Comparison of ENCODE assay signal across 10 cellular contexts in genomic region chr18:69897397-69898108, GRCh38. TPM values are rescaled to one million over a fixed set of nuclear protein-coding genes. Genes with fewer than 3 reads are reported as not detected.
DNase-seq lines count a peak whose midpoint lies in the region; ATAC-seq, FAIRE-seq and TF ChIP-seq lines count a peak whose summit lies in the region.
"Had no signal": no experiment of that assay in that cellular context is flagged by ENCODE, and none has a peak within 500 bp of the region (broad histone marks: within the 10 kb centered on the region; RNA-seq: fewer than 3 reads in every experiment).

No MANE protein-coding gene starts in this region.

- H3K36me3 ChIP-seq in kidney (ENCODE audit: control insufficient read depth in 1 of 2, insufficient read depth in 2 of 2, low read length in 2 of 2): no peaks in the 10 kb centered on the region

- no peak overlapping the region for H3K4me3 ChIP-seq in kidney (ENCODE audit: low read length in 2 of 2)

- H3K27me3 Mint-ChIP-seq in activated CD8-positive, alpha-beta T cell treated with anti-CD3 and anti-CD28 coated beads for 36 hours: no peaks in the 10 kb centered on the region

- FAIRE-seq in kidney (lab: Jason Lieb, UNC): no peak

- peak; percentile 34 for DNase-seq in CD1c-positive myeloid dendritic cell (ENCODE audit: extremely low spot score)
- DNase-seq in activated CD8-positive, alpha-beta T cell treated with anti-CD3 and anti-CD28 coated beads for 36 hours: peak; percentile 68
- DNase-seq in ecto neural progenitor cell (ENCODE audit: low spot score): no peak
- DNase-seq in T-helper 9 cell: no peak
- no peak for DNase-seq in cerebellum (ENCODE audit: low spot score)
- no peak for DNase-seq in kidney
- DNase-seq: NCI-H526 treated with DMSO at 0.1 percent for 48 hours had no signal

- peak overlapping the region; percentile 94 for H3K27ac Mint-ChIP-seq in activated CD8-positive, alpha-beta T cell treated with anti-CD3 and anti-CD28 coated beads for 36 hours

- no peaks in the 10 kb centered on the region for H3K9me3 ChIP-seq in kidney (ENCODE audit: control insufficient read depth in 1 of 2, low read length in 2 of 2)

- peaks cover 6% of the 10 kb centered on the region for H3K9me3 Mint-ChIP-seq in activated CD8-positive, alpha-beta T cell treated with anti-CD3 and anti-CD28 coated beads for 36 hours

- H3K4me1 ChIP-seq in kidney (ENCODE audit: control insufficient read depth in 1 of 2, insufficient read depth in 1 of 2, low read depth in 1 of 2, low read length in 2 of 2): no peaks in the 10 kb centered on the region

- H3K9ac ChIP-seq in kidney (ENCODE audit: low read length in 2 of 2): no peak overlapping the region

- H3K36me3 Mint-ChIP-seq in activated CD8-positive, alpha-beta T cell treated with anti-CD3 and anti-CD28 coated beads for 36 hours (ENCODE audit: low read depth): peaks cover 60% of the 10 kb centered on the region

- H3K4me1 Mint-ChIP-seq in activated CD8-positive, alpha-beta T cell treated with anti-CD3 and anti-CD28 coated beads for 36 hours (ENCODE audit: low read depth): peaks cover 64% of the 10 kb centered on the region

- H3K27ac ChIP-seq in kidney (ENCODE audit: low read depth in 2 of 2, low read length in 2 of 2): no peak overlapping the region
- H3K27ac ChIP-seq: epithelial cell of prostate had no signal

- TF ChIP-seq CTCF in activated CD8-positive, alpha-beta T cell treated with anti-CD3 and anti-CD28 coated beads for 36 hours (IDR thresholded peaks at IDR 0.05): no peak
- TF ChIP-seq CTCF in kidney (IDR thresholded peaks at IDR 0.05; ENCODE audit: borderline replicate concordance, extremely low read depth, insufficient read depth): no peak

- peak overlapping the region; percentile 71 for H3K4me3 Mint-ChIP-seq in activated CD8-positive, alpha-beta T cell treated with anti-CD3 and anti-CD28 coated beads for 36 hours

- CTCF ChIA-PET in activated CD8-positive, alpha-beta T cell treated with anti-CD3 and anti-CD28 coated beads for 36 hours (lab: Charles Lee): interaction anchor here (1.2 to 2.1 kb wide), 3 partner anchors 12 to 47 kb away, joined by 3 to 9 read pairs (median 6); no protein-coding TSS in a partner anchor

- POLR2A ChIA-PET in activated CD8-positive, alpha-beta T cell treated with anti-CD3 and anti-CD28 coated beads for 36 hours (lab: Charles Lee): interaction anchor here (0.8 to 3.4 kb wide), 11 partner anchors 9 to 59 kb away, joined by 3 to 31 read pairs (median 6); no protein-coding TSS in a partner anchor

- ATAC-seq in GM19043 (IDR thresholded peaks at IDR 0.05; ENCODE audit: low read depth, unreplicated experiment) (peak; percentile 34), HG03097 (IDR thresholded peaks at IDR 0.05; ENCODE audit: low FRiP score, unreplicated experiment) (peak; percentile 62)
- peak; percentile 44 for ATAC-seq in activated CD8-positive, alpha-beta T cell treated with anti-CD3 and anti-CD28 coated beads for 36 hours

- intact Hi-C loops in activated CD8-positive, alpha-beta T cell treated with anti-CD3 and anti-CD28 coated beads for 36 hours (cut with micrococcal nuclease): loop anchor here (2.0 kb wide), 1 partner anchor 37 kb away; no protein-coding TSS in a partner anchor
- intact Hi-C loops in kidney (cut with DNase I): no loop called here

RNA-seq across cellular contexts. Expression of gene CD226, which starts 50.1 kb away (rescaled TPM):
- total RNA-seq in activated CD8-positive, alpha-beta T cell treated with anti-CD3 and anti-CD28 coated beads for 36 hours: 10 to 100 TPM; 41.5 to 41.7 TPM
- total RNA-seq in cerebellum: 1.1 TPM
- total RNA-seq in kidney: 5.0 TPM
- 0.28 TPM for polyA plus RNA-seq in kidney (ENCODE audit: insufficient read depth, low read depth, low replicate concordance)

Comparison
In these comparisons a context has a peak if more than half of its experiments do, and no peak if none do; other contexts are left out.
1. DNase-seq: peak in CD1c-positive myeloid dendritic cell (single experiment) and activated CD8-positive, alpha-beta T cell treated with anti-CD3 and anti-CD28 coated beads for 36 hours (single experiment); none in ecto neural progenitor cell (single experiment), T-helper 9 cell (single experiment), cerebellum (single experiment) and kidney (single experiment).
2. Peak in every context shown above with its lines, with median percentiles within 50 percentile points of each other: ATAC-seq.